ENCODE assay signal across 1 cellular context in genomic region chr20:38926142-38926933, GRCh38.
TF ChIP-seq lines count a peak whose summit lies in the region.

FAM83D (plus strand) TSS chr20:38926417; CDS start chr20:38926443, 26 bp downstream.

TF ChIP-seq in HepG2, 621 proteins besides CTCF, POLR2A, EP300 and RAD21 (continued from another document and continues in another):
- TF ChIP-seq, protein P1, sequence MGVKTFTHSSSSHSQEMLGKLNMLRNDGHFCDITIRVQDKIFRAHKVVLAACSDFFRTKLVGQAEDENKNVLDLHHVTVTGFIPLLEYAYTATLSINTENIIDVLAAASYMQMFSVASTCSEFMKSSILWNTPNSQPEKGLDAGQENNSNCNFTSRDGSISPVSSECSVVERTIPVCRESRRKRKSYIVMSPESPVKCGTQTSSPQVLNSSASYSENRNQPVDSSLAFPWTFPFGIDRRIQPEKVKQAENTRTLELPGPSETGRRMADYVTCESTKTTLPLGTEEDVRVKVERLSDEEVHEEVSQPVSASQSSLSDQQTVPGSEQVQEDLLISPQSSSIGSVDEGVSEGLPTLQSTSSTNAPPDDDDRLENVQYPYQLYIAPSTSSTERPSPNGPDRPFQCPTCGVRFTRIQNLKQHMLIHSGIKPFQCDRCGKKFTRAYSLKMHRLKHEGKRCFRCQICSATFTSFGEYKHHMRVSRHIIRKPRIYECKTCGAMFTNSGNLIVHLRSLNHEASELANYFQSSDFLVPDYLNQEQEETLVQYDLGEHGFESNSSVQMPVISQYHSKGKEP (CRISPR knock-in tag; IDR thresholded peaks at IDR 0.05): peak; percentile 31
- TF ChIP-seq ZNF235 (CRISPR knock-in tag; IDR thresholded peaks at IDR 0.05; ENCODE audit: borderline replicate concordance) (peak; percentile 95), BRCA1 (CRISPR knock-in tag; IDR thresholded peaks at IDR 0.05) (peak; percentile 81; the same call in 1 of the 2 replicates), POLR2AphosphoS5 (IDR thresholded peaks at IDR 0.05; ENCODE audit: low read depth, low read length) (peak; percentile 97), PBX3 (CRISPR knock-in tag; IDR thresholded peaks at IDR 0.05; ENCODE audit: borderline replicate concordance) (no peak; the same call in none of the 2 replicates), MEIS2 (CRISPR knock-in tag; IDR thresholded peaks at IDR 0.05) (no peak; the same call in none of the 2 replicates), ZNF558 (CRISPR knock-in tag; IDR thresholded peaks at IDR 0.05; ENCODE audit: borderline replicate concordance) (no peak), SOX6 (IDR thresholded peaks at IDR 0.05) (no peak), SOX6 (CRISPR knock-in tag; IDR thresholded peaks at IDR 0.05) (peak; percentile 75), ZSCAN30 (CRISPR knock-in tag; IDR thresholded peaks at IDR 0.05) (no peak), ZSCAN21 (CRISPR knock-in tag; IDR thresholded peaks at IDR 0.05; ENCODE audit: borderline replicate concordance) (peak; percentile 93), SMAD1 (CRISPR knock-in tag; IDR thresholded peaks at IDR 0.05; ENCODE audit: borderline replicate concordance, low read depth) (peak; percentile 99), PAWR (CRISPR knock-in tag; IDR thresholded peaks at IDR 0.05; ENCODE audit: borderline replicate concordance) (no peak; the same call in 1 of the 2 replicates), HMGA1 (CRISPR knock-in tag; conservative IDR thresholded peaks at IDR 0.05) (no peak), TAF1 (CRISPR knock-in tag; IDR thresholded peaks at IDR 0.05) (peak; percentile 99), MTA1 (CRISPR knock-in tag; IDR thresholded peaks at IDR 0.05; ENCODE audit: borderline replicate concordance) (peak; percentile 91; the same call in 1 of the 2 replicates), SP5 (CRISPR knock-in tag; IDR thresholded peaks at IDR 0.05; ENCODE audit: borderline replicate concordance, low read depth) (peak; percentile 86), PHF20 (CRISPR knock-in tag; IDR thresholded peaks at IDR 0.05) (no peak; the same call in 1 of the 2 replicates), ZFYVE20 (CRISPR knock-in tag; IDR thresholded peaks at IDR 0.05; ENCODE audit: borderline replicate concordance, low read depth) (peak; percentile 88), ZNF597 (CRISPR knock-in tag; IDR thresholded peaks at IDR 0.05) (peak; percentile 70; the same call in 1 of the 2 replicates), ZSCAN5A (CRISPR knock-in tag; IDR thresholded peaks at IDR 0.05; ENCODE audit: borderline replicate concordance) (peak; percentile 99), MIER3 (CRISPR knock-in tag; IDR thresholded peaks at IDR 0.05; ENCODE audit: borderline replicate concordance) (no peak; the same call in 1 of the 2 replicates), KDM4B (CRISPR knock-in tag; IDR thresholded peaks at IDR 0.05) (no peak), KLF13 (CRISPR knock-in tag; IDR thresholded peaks at IDR 0.05) (peak; percentile 82), PCBP1 (IDR thresholded peaks at IDR 0.05; ENCODE audit: borderline replicate concordance, low read depth, low read length) (no peak), ATF7-NPFF (CRISPR knock-in tag; IDR thresholded peaks at IDR 0.05; ENCODE audit: low read depth) (peak; percentile 96), UBTF (CRISPR knock-in tag; IDR thresholded peaks at IDR 0.05) (peak; percentile 98), ZFP36 (IDR thresholded peaks at IDR 0.05; ENCODE audit: borderline replicate concordance, low read depth, low read length, partially characterized antibody) (no peak), EEA1 (CRISPR knock-in tag; IDR thresholded peaks at IDR 0.05; ENCODE audit: borderline replicate concordance) (peak; percentile 97), ZNF770 (CRISPR knock-in tag; IDR thresholded peaks at IDR 0.05) (peak; percentile 47; the same call in 1 of the 2 replicates), ZNF574 (CRISPR knock-in tag; IDR thresholded peaks at IDR 0.05) (peak; percentile 77), MED8 (CRISPR knock-in tag; IDR thresholded peaks at IDR 0.05; ENCODE audit: insufficient replicate concordance) (peak; percentile 82), BCL6 (CRISPR knock-in tag; IDR thresholded peaks at IDR 0.05) (peak; percentile 68; the same call in 1 of the 2 replicates)
- TF ChIP-seq, protein P2, sequence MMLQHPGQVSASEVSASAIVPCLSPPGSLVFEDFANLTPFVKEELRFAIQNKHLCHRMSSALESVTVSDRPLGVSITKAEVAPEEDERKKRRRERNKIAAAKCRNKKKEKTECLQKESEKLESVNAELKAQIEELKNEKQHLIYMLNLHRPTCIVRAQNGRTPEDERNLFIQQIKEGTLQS (CRISPR knock-in tag; IDR thresholded peaks at IDR 0.05): peak; percentile 37; the same call in 1 of the 2 replicates
- TF ChIP-seq, protein P3, sequence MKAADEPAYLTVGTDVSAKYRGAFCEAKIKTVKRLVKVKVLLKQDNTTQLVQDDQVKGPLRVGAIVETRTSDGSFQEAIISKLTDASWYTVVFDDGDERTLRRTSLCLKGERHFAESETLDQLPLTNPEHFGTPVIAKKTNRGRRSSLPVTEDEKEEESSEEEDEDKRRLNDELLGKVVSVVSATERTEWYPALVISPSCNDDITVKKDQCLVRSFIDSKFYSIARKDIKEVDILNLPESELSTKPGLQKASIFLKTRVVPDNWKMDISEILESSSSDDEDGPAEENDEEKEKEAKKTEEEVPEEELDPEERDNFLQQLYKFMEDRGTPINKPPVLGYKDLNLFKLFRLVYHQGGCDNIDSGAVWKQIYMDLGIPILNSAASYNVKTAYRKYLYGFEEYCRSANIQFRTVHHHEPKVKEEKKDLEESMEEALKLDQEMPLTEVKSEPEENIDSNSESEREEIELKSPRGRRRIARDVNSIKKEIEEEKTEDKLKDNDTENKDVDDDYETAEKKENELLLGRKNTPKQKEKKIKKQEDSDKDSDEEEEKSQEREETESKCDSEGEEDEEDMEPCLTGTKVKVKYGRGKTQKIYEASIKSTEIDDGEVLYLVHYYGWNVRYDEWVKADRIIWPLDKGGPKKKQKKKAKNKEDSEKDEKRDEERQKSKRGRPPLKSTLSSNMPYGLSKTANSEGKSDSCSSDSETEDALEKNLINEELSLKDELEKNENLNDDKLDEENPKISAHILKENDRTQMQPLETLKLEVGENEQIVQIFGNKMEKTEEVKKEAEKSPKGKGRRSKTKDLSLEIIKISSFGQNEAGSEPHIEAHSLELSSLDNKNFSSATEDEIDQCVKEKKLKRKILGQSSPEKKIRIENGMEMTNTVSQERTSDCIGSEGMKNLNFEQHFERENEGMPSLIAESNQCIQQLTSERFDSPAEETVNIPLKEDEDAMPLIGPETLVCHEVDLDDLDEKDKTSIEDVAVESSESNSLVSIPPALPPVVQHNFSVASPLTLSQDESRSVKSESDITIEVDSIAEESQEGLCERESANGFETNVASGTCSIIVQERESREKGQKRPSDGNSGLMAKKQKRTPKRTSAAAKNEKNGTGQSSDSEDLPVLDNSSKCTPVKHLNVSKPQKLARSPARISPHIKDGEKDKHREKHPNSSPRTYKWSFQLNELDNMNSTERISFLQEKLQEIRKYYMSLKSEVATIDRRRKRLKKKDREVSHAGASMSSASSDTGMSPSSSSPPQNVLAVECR (CRISPR knock-in tag; IDR thresholded peaks at IDR 0.05; ENCODE audit: borderline replicate concordance): peak; percentile 100
- TF ChIP-seq, protein P4, sequence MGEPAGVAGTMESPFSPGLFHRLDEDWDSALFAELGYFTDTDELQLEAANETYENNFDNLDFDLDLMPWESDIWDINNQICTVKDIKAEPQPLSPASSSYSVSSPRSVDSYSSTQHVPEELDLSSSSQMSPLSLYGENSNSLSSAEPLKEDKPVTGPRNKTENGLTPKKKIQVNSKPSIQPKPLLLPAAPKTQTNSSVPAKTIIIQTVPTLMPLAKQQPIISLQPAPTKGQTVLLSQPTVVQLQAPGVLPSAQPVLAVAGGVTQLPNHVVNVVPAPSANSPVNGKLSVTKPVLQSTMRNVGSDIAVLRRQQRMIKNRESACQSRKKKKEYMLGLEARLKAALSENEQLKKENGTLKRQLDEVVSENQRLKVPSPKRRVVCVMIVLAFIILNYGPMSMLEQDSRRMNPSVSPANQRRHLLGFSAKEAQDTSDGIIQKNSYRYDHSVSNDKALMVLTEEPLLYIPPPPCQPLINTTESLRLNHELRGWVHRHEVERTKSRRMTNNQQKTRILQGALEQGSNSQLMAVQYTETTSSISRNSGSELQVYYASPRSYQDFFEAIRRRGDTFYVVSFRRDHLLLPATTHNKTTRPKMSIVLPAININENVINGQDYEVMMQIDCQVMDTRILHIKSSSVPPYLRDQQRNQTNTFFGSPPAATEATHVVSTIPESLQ (CRISPR knock-in tag; conservative IDR thresholded peaks at IDR 0.05): no peak
